In genomic region chr2:15822151-15823044, GRCh38 we compare ENCODE assay signal across 10 cellular contexts.
"Had no signal": no experiment of that assay in that cellular context is flagged by ENCODE, and none has a peak within 500 bp of the region (broad histone marks: within the 10 kb centered on the region; RNA-seq: fewer than 3 reads in every experiment).

No MANE protein-coding gene starts in this region.

- H3K27ac ChIP-seq: GM23248, HL-60 had no signal

- H3K4me1 Mint-ChIP-seq: IgD-negative memory B cell had no signal

- ATAC-seq: HCT116, HepG2 had no signal

- DNase-seq: GM23248, GOT3, H9, HFFc6, KBM-7 had no signal

- H3K36me3 Mint-ChIP-seq: IgD-negative memory B cell had no signal

- H3K27ac Mint-ChIP-seq: H9, HFFc6, IgD-negative memory B cell had no signal

- H3K4me3 Mint-ChIP-seq: H9, HFFc6, IgD-negative memory B cell had no signal

- H3K4me3 ChIP-seq: GM23248 had no signal

- H3K9me3 Mint-ChIP-seq: H9, IgD-negative memory B cell had no signal

- H3K9ac ChIP-seq: GM23248 had no signal

- H2AFZ ChIP-seq: GM23248 had no signal

- FAIRE-seq: H54, HepG2 had no signal
